Comparison of ENCODE assay signal across 7 cellular contexts in genomic region chr1:50348449-50349241, GRCh38.
DNase-seq lines count a peak whose midpoint lies in the region; ATAC-seq and TF ChIP-seq lines count a peak whose summit lies in the region.

No MANE protein-coding gene starts in this region.

- no peak overlapping the region for H3K9ac ChIP-seq in DND-41 (ENCODE audit: low read depth, low read length)

- no peaks in the 10 kb centered on the region for H3K36me3 ChIP-seq in DND-41 (ENCODE audit: insufficient read depth, low read length)
- no peaks in the 10 kb centered on the region for H3K36me3 ChIP-seq in lung (ENCODE audit: control insufficient read depth in 2 of 2, insufficient read depth in 2 of 2, low read length in 2 of 2)
- no peaks in the 10 kb centered on the region for H3K36me3 ChIP-seq in suprapubic skin

- WGBS in lung, 2 donors, result 22 to 34% methylated on average over 5 of the region's 5 CpGs
- WGBS in suprapubic skin, result 4% methylated on average over 4 of the region's 5 CpGs

- H4K20me1 ChIP-seq in DND-41 (ENCODE audit: insufficient read depth, low read length), result no peaks in the 10 kb centered on the region

- H3K4me3 ChIP-seq in DND-41 (ENCODE audit: low read depth in 1 of 2, low read length in 2 of 2), result no peak overlapping the region
- H3K4me3 ChIP-seq in lung, result no peak overlapping the region
- H3K4me3 ChIP-seq in suprapubic skin, result no peak overlapping the region

- H3K4me1 ChIP-seq in DND-41 (ENCODE audit: insufficient read depth, low read length) (peaks cover 32% of the 10 kb centered on the region), lung (ENCODE audit: control insufficient read depth in 2 of 2, insufficient read depth in 2 of 2, low read length in 2 of 2) (no peaks in the 10 kb centered on the region), suprapubic skin (no peaks in the 10 kb centered on the region)

- ATAC-seq in DND-41 (ENCODE audit: insufficient read depth, low read depth) (peak; percentile 59), GM21619 (IDR thresholded peaks at IDR 0.05; ENCODE audit: unreplicated experiment) (peak; percentile 73), lung (ENCODE audit: insufficient read depth, low FRiP score) (peak; percentile 81)

- H3K79me2 ChIP-seq in DND-41 (ENCODE audit: insufficient read depth, low read length), result no peaks in the 10 kb centered on the region

- no peak overlapping the region for H2AFZ ChIP-seq in DND-41 (ENCODE audit: low read depth, low read length)

- no peaks in the 10 kb centered on the region for H3K27me3 ChIP-seq in DND-41 (ENCODE audit: insufficient read depth, low read length, poor library complexity)
- no peaks in the 10 kb centered on the region for H3K27me3 ChIP-seq in lung (ENCODE audit: control insufficient read depth, insufficient read depth)
- peaks cover 33% of the 10 kb centered on the region for H3K27me3 ChIP-seq in suprapubic skin

- TF ChIP-seq POLR2A in suprapubic skin (IDR thresholded peaks at IDR 0.05), result no peak

- DNase-seq in DND-41 (peak; percentile 69), NCI-H1105 (lab: John Stamatoyannopoulos, UW) (peak; percentile 78), T-helper 9 cell (peak; percentile 11), dermis blood vessel endothelial cell (peak; percentile 84), lung (ENCODE audit: low spot score) (peak; percentile 60), suprapubic skin (ENCODE audit: low spot score in 2 of 2) (no peak)

- TF ChIP-seq CTCF in DND-41 (IDR thresholded peaks at IDR 0.05; ENCODE audit: borderline replicate concordance, extremely low read depth, low read length, poor library complexity, severe bottlenecking) (peak; percentile 92), lung (IDR thresholded peaks at IDR 0.05; ENCODE audit: control extremely low read depth, extremely low read depth) (peak; percentile 66), suprapubic skin (IDR thresholded peaks at IDR 0.05) (peak; percentile 59 to 79)

- H3K9me3 ChIP-seq in DND-41 (ENCODE audit: insufficient read depth, low read length, severe bottlenecking) (no peaks in the 10 kb centered on the region), lung (ENCODE audit: control insufficient read depth in 2 of 2, insufficient read depth in 1 of 2, low read length in 1 of 2) (peaks cover 0 to 6% of the 10 kb centered on the region in 2 donors), suprapubic skin (no peaks in the 10 kb centered on the region)

- no peak for TF ChIP-seq EP300 in suprapubic skin (IDR thresholded peaks at IDR 0.05)

- peak overlapping the region; percentile 27; the same call in 1 of the 2 replicates for H3K4me2 ChIP-seq in DND-41 (ENCODE audit: insufficient read depth, low read length)

- H3K27ac ChIP-seq in DND-41 (ENCODE audit: low read length) (no peak overlapping the region), lung (ENCODE audit: low read depth in 1 of 2, low read length in 1 of 2) (no peak overlapping the region), suprapubic skin (no peak overlapping the region)

Comparison
In these comparisons a context has a peak if more than half of its experiments do, and no peak if none do; other contexts are left out.
1. DNase-seq: peak in DND-41 (single experiment), NCI-H1105 (single experiment), T-helper 9 cell (single experiment), dermis blood vessel endothelial cell (single experiment) and lung (single experiment); none in suprapubic skin (0 of 2).
2. Peak in every context shown above with its lines, with median percentiles within 50 percentile points of each other: ATAC-seq and CTCF ChIP-seq.